ENCODE assay signal across 8 cellular contexts in genomic region chr5:124650960-124651662, GRCh38.
DNase-seq lines count a peak whose midpoint lies in the region; ATAC-seq and TF ChIP-seq lines count a peak whose summit lies in the region.

No MANE protein-coding gene starts in this region.

- H3K9me3 Mint-ChIP-seq in activated naive CD8-positive, alpha-beta T cell treated with anti-CD3 and anti-CD28 coated beads, Interleukin-2, amount 10 ng/mL, durations not matched to agents 7 days and 5 days, result peaks cover 1% of the 10 kb centered on the region

- TF ChIP-seq POLR2A in prostate gland (IDR thresholded peaks at IDR 0.05), result no peak

- no peak for ATAC-seq in activated naive CD8-positive, alpha-beta T cell treated with anti-CD3 and anti-CD28 coated beads, Interleukin-2, amount 10 ng/mL, durations not matched to agents 7 days and 5 days (ENCODE audit: low read depth)
- ATAC-seq in left ventricle myocardium superior (peak; percentile 38), HG02610 (IDR thresholded peaks at IDR 0.05; ENCODE audit: unreplicated experiment) (no peak)

- no peaks in the 10 kb centered on the region for H3K27me3 ChIP-seq in prostate gland (replicated peaks; ENCODE audit: insufficient read depth)

- 7% methylated on average over 3 of the region's 3 CpGs for WGBS in prostate gland

- H3K36me3 Mint-ChIP-seq in activated naive CD8-positive, alpha-beta T cell treated with anti-CD3 and anti-CD28 coated beads, Interleukin-2, amount 10 ng/mL, durations not matched to agents 7 days and 5 days, result peaks cover 2% of the 10 kb centered on the region

- TF ChIP-seq CTCF in HFF-Myc (IDR thresholded peaks at IDR 0.05; ENCODE audit: low read depth, low read length, missing control alignments) (no peak), prostate gland (IDR thresholded peaks at IDR 0.05) (no peak)

- H3K4me3 ChIP-seq in HFF-Myc (replicated peaks; ENCODE audit: low read depth, low read length), result peak overlapping the region; percentile 43
- peak overlapping the region in 6 of 7 experiments; percentile 31 to 51 (median 45) for H3K4me3 ChIP-seq in skin epidermis
- H3K4me3 ChIP-seq in prostate gland, result peak overlapping the region in 1 of 2 donors; percentile 48

- peaks cover 26% of the 10 kb centered on the region for H3K4me1 Mint-ChIP-seq in activated naive CD8-positive, alpha-beta T cell treated with anti-CD3 and anti-CD28 coated beads, Interleukin-2, amount 10 ng/mL, durations not matched to agents 7 days and 5 days

- intact Hi-C loops in left ventricle myocardium superior (cut with micrococcal nuclease) (loop anchor here (5.0 kb wide), 1 partner anchor 96 kb away; the partner anchor contains the start of gene ZNF608), prostate gland (cut with DNase I) (loop anchor here (5.0 kb wide), 1 partner anchor 96 kb away; the partner anchor contains the start of gene ZNF608)

- H3K27me3 Mint-ChIP-seq in activated naive CD8-positive, alpha-beta T cell treated with anti-CD3 and anti-CD28 coated beads, Interleukin-2, amount 10 ng/mL, durations not matched to agents 7 days and 5 days, result peaks cover 40% of the 10 kb centered on the region

- POLR2A ChIA-PET in activated naive CD8-positive, alpha-beta T cell treated with anti-CD3 and anti-CD28 coated beads, Interleukin-2, amount 10 ng/mL, durations not matched to agents 7 days and 5 days (lab: Charles Lee), result no interaction called here

- H3K36me3 ChIP-seq in prostate gland, result no peaks in the 10 kb centered on the region

- no peak overlapping the region for H3K27ac Mint-ChIP-seq in activated naive CD8-positive, alpha-beta T cell treated with anti-CD3 and anti-CD28 coated beads, Interleukin-2, amount 10 ng/mL, durations not matched to agents 7 days and 5 days

- H3K4me1 ChIP-seq in prostate gland (replicated peaks), result peaks cover 1% of the 10 kb centered on the region

- H3K27ac ChIP-seq in skin epidermis (peak overlapping the region in 12 of 21 experiments; percentile 10 to 79 (median 40)), prostate gland (no peak overlapping the region)

- H3K4me3 Mint-ChIP-seq in activated naive CD8-positive, alpha-beta T cell treated with anti-CD3 and anti-CD28 coated beads, Interleukin-2, amount 10 ng/mL, durations not matched to agents 7 days and 5 days, result peak overlapping the region; percentile 65

- peak; percentile 79 for DNase-seq in HFF-Myc (ENCODE audit: extremely low read depth, low read depth)
- DNase-seq in activated naive CD8-positive, alpha-beta T cell treated with anti-CD3 and anti-CD28 coated beads, Interleukin-2, amount 10 ng/mL, durations not matched to agents 7 days and 5 days, result no peak
- DNase-seq in left ventricle myocardium superior, result no peak
- no peak for DNase-seq in prostate gland (ENCODE audit: low spot score)
- DNase-seq in SW 1271 (lab: John Stamatoyannopoulos, UW), result no peak
- no peak for DNase-seq in activated naive CD4-positive, alpha-beta T cell (lab: John Stamatoyannopoulos, UW)

- H3K9me3 ChIP-seq in prostate gland, result no peaks in the 10 kb centered on the region

Comparison
In these comparisons a context has a peak if more than half of its experiments do, and no peak if none do; other contexts are left out.
1. H3K27ac ChIP-seq: peak in skin epidermis (12 of 21); none in prostate gland (0 of 2).